ENCODE assay signal across 8 cellular contexts in the genomic region with DNA sequence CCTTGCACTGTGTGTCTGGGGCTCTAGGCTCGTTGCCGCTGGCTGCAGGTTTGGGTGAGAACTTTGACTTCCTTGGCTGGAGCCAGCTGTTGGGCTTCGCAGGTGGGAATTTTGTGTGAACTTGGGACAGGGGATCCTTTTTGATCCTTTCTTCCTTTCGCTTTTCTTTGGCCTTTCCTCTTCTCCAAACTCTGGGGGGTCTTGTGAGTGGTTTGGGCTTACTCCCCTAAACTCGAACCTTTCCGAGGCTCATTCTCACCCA. TPM values are rescaled to one million over a fixed set of nuclear protein-coding genes. Genes with fewer than 3 reads are reported as not detected.
DNase-seq lines count a peak whose midpoint lies in the region; ATAC-seq and TF ChIP-seq lines count a peak whose summit lies in the region.

No MANE protein-coding gene starts in this region.

- H3K9me3 ChIP-seq in AG04450 (ENCODE audit: control insufficient read depth, insufficient read depth, low read length) (no peaks in the 10 kb centered on the region; the same call in 1 of the 2 replicates), KOPT-K1 (ENCODE audit: insufficient read depth, low read length, poor library complexity, severe bottlenecking) (peaks cover 2% of the 10 kb centered on the region), colonic mucosa (no peaks in the 10 kb centered on the region)
- H3K9me3 ChIP-seq in naive thymus-derived CD4-positive, alpha-beta T cell (ENCODE audit: control insufficient read depth in 2 of 3, low read length in 3 of 3): no peaks in the 10 kb centered on the region

- H3K4me1 Mint-ChIP-seq in naive thymus-derived CD4-positive, alpha-beta T cell: peaks cover 45 to 72% (median 55%) of the 10 kb centered on the region in 7 donors

- POLR2A ChIA-PET in AG04450 (lab: Yijun Ruan, JAX): interaction anchor here (2.2 kb wide), 1 partner anchor 29 kb away, joined by 10 read pairs; no protein-coding TSS in a partner anchor
- POLR2A ChIA-PET in naive thymus-derived CD4-positive, alpha-beta T cell (lab: Charles Lee): interaction anchor here (0.7 to 4.3 kb wide), 8 partner anchors 9 to 284 kb away, joined by 3 to 46 read pairs (median 4); partner anchors contain the start of gene ITPKB

- no peak overlapping the region for H3K27ac ChIP-seq in AG04450 (ENCODE audit: low read depth, low read length)
- H3K27ac ChIP-seq in KOPT-K1 (ENCODE audit: low read depth, low read length, poor library complexity, severe bottlenecking): peak overlapping the region; percentile 33
- H3K27ac ChIP-seq in colonic mucosa: peak overlapping the region; percentile 98
- H3K27ac ChIP-seq in naive thymus-derived CD4-positive, alpha-beta T cell (ENCODE audit: low read depth, low read length): peak overlapping the region; percentile 87

- H3K4me1 ChIP-seq in colonic mucosa: peaks cover 23% of the 10 kb centered on the region
- H3K4me1 ChIP-seq in naive thymus-derived CD4-positive, alpha-beta T cell (ENCODE audit: control insufficient read depth in 2 of 2, insufficient read depth in 2 of 2, low read length in 2 of 2): peaks cover 15 to 34% of the 10 kb centered on the region in 2 donors

- intact Hi-C loops in colonic mucosa (cut with DNase I): no loop called here
- intact Hi-C loops in naive thymus-derived CD4-positive, alpha-beta T cell (cut with micrococcal nuclease): loop anchor here (1.0 to 10.0 kb wide), 16 partner anchors 47 to 1163 kb away; partner anchors contain the start of genes ITPKB (in 2 of the 2), ARF1 (in 1 of the 2), JMJD4 (in 1 of the 2) and LIN9 (in 1 of the 2)

- no peak for TF ChIP-seq CTCF in AG04450 (IDR thresholded peaks at IDR 0.05; ENCODE audit: low read depth, low read length)
- no peak for TF ChIP-seq CTCF in colonic mucosa (IDR thresholded peaks at IDR 0.05)

- peak overlapping the region; percentile 85 to 94 (median 92) for H3K4me3 Mint-ChIP-seq in naive thymus-derived CD4-positive, alpha-beta T cell

- H3K4me3 ChIP-seq in AG04450 (ENCODE audit: low read depth, low read length) (peak overlapping the region; percentile 74), colonic mucosa (peak overlapping the region; percentile 90)
- peak overlapping the region; percentile 84 for H3K4me3 ChIP-seq in naive thymus-derived CD4-positive, alpha-beta T cell (ENCODE audit: low read length)

- ATAC-seq in naive thymus-derived CD4-positive, alpha-beta T cell: no peak
- ATAC-seq in GM18861 (IDR thresholded peaks at IDR 0.05; ENCODE audit: unreplicated experiment): no peak
- ATAC-seq in GM18511 (IDR thresholded peaks at IDR 0.05; ENCODE audit: unreplicated experiment): no peak
- no peak for ATAC-seq in HG02588 (IDR thresholded peaks at IDR 0.05; ENCODE audit: unreplicated experiment)

- H3K27me3 ChIP-seq in AG04450 (ENCODE audit: control insufficient read depth, insufficient read depth, low read length) (peaks cover 4% of the 10 kb centered on the region), colonic mucosa (no peaks in the 10 kb centered on the region)
- H3K27me3 ChIP-seq in naive thymus-derived CD4-positive, alpha-beta T cell (ENCODE audit: control insufficient read depth in 2 of 2, insufficient read depth in 2 of 2, low read length in 2 of 2): no peaks in the 10 kb centered on the region

- CTCF ChIA-PET in AG04450 (lab: Charles Lee): interaction anchor here (0.6 to 1.1 kb wide), 3 partner anchors 315 to 1064 kb away, joined by 3 to 7 read pairs (median 5); no protein-coding TSS in a partner anchor
- CTCF ChIA-PET in naive thymus-derived CD4-positive, alpha-beta T cell (lab: Charles Lee): no interaction called here

- DNase-seq in AG04450 (ENCODE audit: low read depth, low spot score) (no peak), colonic mucosa (no peak), DMS53 (lab: John Stamatoyannopoulos, UW) (no peak)
- DNase-seq in naive thymus-derived CD4-positive, alpha-beta T cell: peak in 1 of 9 donors; percentile 9

- H3K36me3 ChIP-seq in KOPT-K1 (ENCODE audit: insufficient read depth, low read length) (no peaks in the 10 kb centered on the region), colonic mucosa (no peaks in the 10 kb centered on the region)
- no peaks in the 10 kb centered on the region for H3K36me3 ChIP-seq in naive thymus-derived CD4-positive, alpha-beta T cell (ENCODE audit: control insufficient read depth in 2 of 3, insufficient read depth in 3 of 3, low read length in 3 of 3)

- peak overlapping the region; percentile 94 to 98 (median 97) for H3K27ac Mint-ChIP-seq in naive thymus-derived CD4-positive, alpha-beta T cell

- H3K27me3 Mint-ChIP-seq in naive thymus-derived CD4-positive, alpha-beta T cell: no peaks in the 10 kb centered on the region

- H3K9ac ChIP-seq in colonic mucosa (ENCODE audit: low read depth in 2 of 2, low read length in 2 of 2): peak overlapping the region; percentile 70 to 95

- H3K36me3 Mint-ChIP-seq in naive thymus-derived CD4-positive, alpha-beta T cell: peaks cover 0 to 8% (median 0%) of the 10 kb centered on the region in 5 donors

- peaks cover 0 to 8% (median 0%) of the 10 kb centered on the region in 11 donors for H3K9me3 Mint-ChIP-seq in naive thymus-derived CD4-positive, alpha-beta T cell

RNA-seq across cellular contexts. Expression of gene COQ8A, which starts 0.6 kb away (rescaled TPM):
- polyA plus RNA-seq in AG04450 (2011; rRNA removed): 5.0 and 5.3 TPM in 2 replicates
- polyA minus RNA-seq in AG04450 (2011; rRNA and poly(A)+ RNA removed): 5.0 and 5.1 TPM in 2 replicates
- total RNA-seq in colonic mucosa: 10 to 100 TPM; 56.3 to 58.1 TPM
- 10 to 100 TPM; 34.1 to 83.4 (median 67.8) TPM for total RNA-seq in naive thymus-derived CD4-positive, alpha-beta T cell
- polyA plus RNA-seq in naive thymus-derived CD4-positive, alpha-beta T cell: 10 to 100 TPM; 45.9 to 66.3 TPM
